In genomic region chr5:171945476-171945875, GRCh38 we compare ENCODE assay signal across 1 cellular context.
A peak's percentile ranks its signal among the peaks of the same experiment; 100 is the strongest.
TF ChIP-seq lines count a peak whose summit lies in the region.

No MANE protein-coding gene starts in this region.

TF ChIP-seq in K562, 482 proteins besides CTCF, POLR2A, EP300 and RAD21:
- no peak for TF ChIP-seq CEBPG (CRISPR knock-in tag; IDR thresholded peaks at IDR 0.05)
- TF ChIP-seq CEBPG (tag; conservative IDR thresholded peaks at IDR 0.05 in 1 of 2, IDR thresholded peaks at IDR 0.05 in 1 of 2) = 0 out of 4 replicates have a peak, but pooled peaks of 1 of the 2 experiments have one; percentile 42
- no peak for TF ChIP-seq ARHGAP35 (IDR thresholded peaks at IDR 0.05; ENCODE audit: partially characterized antibody)
